ENCODE assay signal across 22 cellular contexts in the genomic region with DNA sequence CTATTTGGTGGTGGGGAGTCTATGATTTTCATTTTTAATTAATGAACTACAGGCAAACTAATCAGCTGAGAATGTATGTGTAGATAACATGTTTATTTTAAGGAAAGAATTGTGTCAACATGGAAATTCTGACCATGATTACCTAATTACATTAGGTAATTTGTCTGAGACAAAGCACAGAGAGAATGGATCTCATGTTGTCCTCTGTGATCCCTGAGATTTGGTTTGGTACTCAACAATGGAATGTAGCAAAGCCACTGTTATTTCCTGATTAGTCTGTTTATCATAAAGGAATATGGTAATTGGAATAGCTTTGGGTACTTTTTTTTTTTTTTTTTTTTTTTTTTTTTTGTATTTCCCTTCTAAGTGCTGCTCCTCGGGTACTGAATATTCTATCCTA.
"Had no signal": no experiment of that assay in that cellular context is flagged by ENCODE, and none has a peak within 500 bp of the region (broad histone marks: within the 10 kb centered on the region; RNA-seq: fewer than 3 reads in every experiment).

No MANE protein-coding gene starts in this region.

- H3K79me2 ChIP-seq: parathyroid adenoma had no signal

- H3K9ac ChIP-seq: parathyroid adenoma had no signal

- H3K9me3 ChIP-seq: left ventricle myocardium inferior, psoas muscle, right atrium auricular region, right lobe of liver, stomach, testis, thyroid gland, transverse colon, upper lobe of left lung had no signal

- H3K4me3 ChIP-seq: left ventricle myocardium inferior, lung, psoas muscle, right atrium auricular region, right lobe of liver, stomach, testis, thyroid gland, transverse colon, upper lobe of left lung had no signal

- H3K27me3 ChIP-seq: right atrium auricular region, right lobe of liver, stomach, testis, thyroid gland, transverse colon, upper lobe of left lung had no signal

- H3K36me3 ChIP-seq: left ventricle myocardium inferior, right atrium auricular region, right lobe of liver, stomach, thyroid gland, transverse colon, upper lobe of left lung had no signal

- H2AFZ ChIP-seq: parathyroid adenoma had no signal

- H3K4me1 ChIP-seq: left ventricle myocardium inferior, parathyroid adenoma, psoas muscle, right atrium auricular region, right lobe of liver, stomach, testis, thyroid gland, transverse colon, upper lobe of left lung had no signal

- H3K27ac ChIP-seq: left ventricle myocardium inferior, parathyroid adenoma, psoas muscle, right atrium auricular region, right lobe of liver, stomach, testis, thyroid gland, transverse colon, upper lobe of left lung had no signal

- DNase-seq: hypothalamus; immature natural killer cell; islet precursor cell; left ventricle myocardium inferior; naive thymus-derived CD8-positive, alpha-beta T cell; nucleus accumbens; psoas muscle; right lobe of liver; stimulated activated CD4-positive, alpha-beta T cell treated with anti-CD3 and anti-CD28 coated beads, Interleukin-12 subunit alpha, Interleukin-12 subunit beta, amount 100 ng/mL, for 4 hours; stimulated activated CD4-positive, alpha-beta T cell treated with anti-CD3 and anti-CD28 coated beads, Interleukin-15, amount 100 ng/mL, for 24 hours; stimulated activated CD4-positive, alpha-beta T cell treated with anti-CD3 and anti-CD28 coated beads, Interleukin-2, amount 100 ng/mL, for 24 hours; stimulated activated CD4-positive, alpha-beta T cell treated with anti-CD3 and anti-CD28 coated beads, Interleukin-4, amount 100 ng/mL, for 1 hour; stimulated activated naive B cell treated with anti-CD40 and anti-IgM and Interleukin-4, amounts not matched to agents 10 μg/mL and 1 μg/mL and 100 μg/mL, for 72 hours; stimulated activated naive CD8-positive, alpha-beta T cell treated with anti-CD3 and anti-CD28 coated beads, Interleukin-15, Interleukin-2, amounts not matched to agents 100 U/mL and 50 U/mL, for 24 hours; stomach; testis; thyroid gland; transverse colon; upper lobe of left lung had no signal
